ENCODE assay signal across 33 cellular contexts in genomic region chr1:11152755-11153154, GRCh38. TPM values are rescaled to one million over a fixed set of nuclear protein-coding genes. Genes with fewer than 3 reads are reported as not detected.
"Had no signal": no experiment of that assay in that cellular context is flagged by ENCODE, and none has a peak within 500 bp of the region (broad histone marks: within the 10 kb centered on the region; RNA-seq: fewer than 3 reads in every experiment).

No MANE protein-coding gene starts in this region.

- H3K4me2 ChIP-seq: neural progenitor cell had no signal

- H2AFZ ChIP-seq: neural progenitor cell, parathyroid adenoma had no signal

- H3K79me2 ChIP-seq: parathyroid adenoma had no signal

- H3K4me3 Mint-ChIP-seq: activated naive CD4-positive, alpha-beta T cell treated with anti-CD3 and anti-CD28 coated beads, Interleukin-2, amount 10 ng/mL, durations not matched to agents 7 days and 5 days; central memory CD8-positive, alpha-beta T cell; naive thymus-derived CD8-positive, alpha-beta T cell; neural progenitor cell; stimulated activated memory B cell treated with anti-CD40 and anti-IgM and Interleukin-4, amounts not matched to agents 10 μg/mL and 1 μg/mL and 100 μg/mL, for 72 hours; stimulated activated naive CD8-positive, alpha-beta T cell treated with anti-CD3 and anti-CD28 coated beads, Interleukin-15, amount 100 ng/mL, for 72 hours had no signal

- FAIRE-seq: bronchial epithelial cell, colon, TTC549 had no signal

- H3K4me3 ChIP-seq: esophagus muscularis mucosa, heart left ventricle, lung, neural progenitor cell, right atrium auricular region, spleen, upper lobe of right lung had no signal

- H3K4me1 ChIP-seq: neural progenitor cell had no signal

- ATAC-seq: activated CD4-positive, CD25-positive, alpha-beta regulatory T cell treated with anti-CD3 and anti-CD28 coated beads, Interleukin-2, amount 50 U/mL, for 24 hours; foreskin keratinocyte; naive thymus-derived CD8-positive, alpha-beta T cell; stimulated activated memory B cell treated with anti-CD40 and anti-IgM and Interleukin-4, amounts not matched to agents 10 μg/mL and 1 μg/mL and 100 μg/mL, for 72 hours; stimulated activated naive CD8-positive, alpha-beta T cell treated with anti-CD3 and anti-CD28 coated beads, Interleukin-15, amount 100 ng/mL, for 72 hours had no signal

- H3K27ac Mint-ChIP-seq: stimulated activated memory B cell treated with anti-CD40 and anti-IgM and Interleukin-4, amounts not matched to agents 10 μg/mL and 1 μg/mL and 100 μg/mL, for 72 hours; stimulated activated naive CD8-positive, alpha-beta T cell treated with anti-CD3 and anti-CD28 coated beads, Interleukin-15, amount 100 ng/mL, for 72 hours had no signal

- DNase-seq: activated CD4-positive, alpha-beta T cell treated with anti-CD3 and anti-CD28 coated beads for 48 hours; activated CD4-positive, alpha-beta T cell treated with anti-CD3 and anti-CD28 coated beads, Interleukin-2, amount 50 U/mL, for 48 hours; activated CD8-positive, alpha-beta memory T cell treated with anti-CD3 and anti-CD28 coated beads for 24 hours; activated gamma-delta T cell; activated naive CD4-positive, alpha-beta T cell treated with anti-CD3 and anti-CD28 coated beads, Interleukin-2, amount 10 ng/mL, durations not matched to agents 7 days and 5 days; activated T-cell treated with anti-CD3 and anti-CD28 coated beads, Interleukin-2, amount 50 U/mL, for 1 hour; amniotic stem cell; dermis blood vessel endothelial cell; effector CD4-positive, alpha-beta T cell; foreskin keratinocyte; heart left ventricle; naive thymus-derived CD8-positive, alpha-beta T cell; occipital lobe; spleen; stimulated activated naive CD8-positive, alpha-beta T cell treated with anti-CD3 and anti-CD28 coated beads, Interleukin-15, amount 100 ng/mL, for 72 hours; substantia nigra; T-helper 9 cell; upper lobe of right lung; WERI-Rb-1 had no signal

- H3K27me3 ChIP-seq: esophagus muscularis mucosa, foreskin keratinocyte, heart left ventricle, neural progenitor cell, right atrium auricular region, spleen, upper lobe of right lung had no signal

- H3K27ac ChIP-seq: foreskin keratinocyte, neural progenitor cell, parathyroid adenoma, right atrium auricular region, upper lobe of right lung, WERI-Rb-1 had no signal

- H3K4me1 Mint-ChIP-seq: naive thymus-derived CD8-positive, alpha-beta T cell; neural progenitor cell had no signal

- H3K27me3 Mint-ChIP-seq: activated naive CD4-positive, alpha-beta T cell treated with anti-CD3 and anti-CD28 coated beads, Interleukin-2, amount 10 ng/mL, durations not matched to agents 7 days and 5 days; central memory CD8-positive, alpha-beta T cell; naive thymus-derived CD8-positive, alpha-beta T cell; stimulated activated memory B cell treated with anti-CD40 and anti-IgM and Interleukin-4, amounts not matched to agents 10 μg/mL and 1 μg/mL and 100 μg/mL, for 72 hours; stimulated activated naive CD8-positive, alpha-beta T cell treated with anti-CD3 and anti-CD28 coated beads, Interleukin-15, amount 100 ng/mL, for 72 hours had no signal

- H3K9me3 ChIP-seq: esophagus muscularis mucosa, heart left ventricle, right atrium auricular region, spleen, upper lobe of right lung had no signal

- H3K9ac ChIP-seq: neural progenitor cell, parathyroid adenoma had no signal

- H3K9me3 Mint-ChIP-seq: activated naive CD4-positive, alpha-beta T cell treated with anti-CD3 and anti-CD28 coated beads, Interleukin-2, amount 10 ng/mL, durations not matched to agents 7 days and 5 days; central memory CD8-positive, alpha-beta T cell; naive thymus-derived CD8-positive, alpha-beta T cell; neural progenitor cell; stimulated activated memory B cell treated with anti-CD40 and anti-IgM and Interleukin-4, amounts not matched to agents 10 μg/mL and 1 μg/mL and 100 μg/mL, for 72 hours; stimulated activated naive CD8-positive, alpha-beta T cell treated with anti-CD3 and anti-CD28 coated beads, Interleukin-15, amount 100 ng/mL, for 72 hours had no signal

RNA-seq across cellular contexts. Expression of gene ANGPTL7, which starts 36.4 kb away (rescaled TPM):
- total RNA-seq: bronchial epithelial cell; dermis blood vessel endothelial cell; foreskin keratinocyte; kidney epithelial cell; naive thymus-derived CD8-positive, alpha-beta T cell; occipital lobe; pulmonary artery endothelial cell; spleen; T-helper 1 cell treated with Interleukin-12 subunit alpha and Interleukin-12 subunit beta and Interleukin-4 antibody, amounts not matched to agents 30 ng/mL and 1 ng/mL, for 36 hours had no signal
- polyA plus RNA-seq: foreskin keratinocyte; naive thymus-derived CD8-positive, alpha-beta T cell had no signal
